ENCODE assay signal across 27 cellular contexts in the genomic region with DNA sequence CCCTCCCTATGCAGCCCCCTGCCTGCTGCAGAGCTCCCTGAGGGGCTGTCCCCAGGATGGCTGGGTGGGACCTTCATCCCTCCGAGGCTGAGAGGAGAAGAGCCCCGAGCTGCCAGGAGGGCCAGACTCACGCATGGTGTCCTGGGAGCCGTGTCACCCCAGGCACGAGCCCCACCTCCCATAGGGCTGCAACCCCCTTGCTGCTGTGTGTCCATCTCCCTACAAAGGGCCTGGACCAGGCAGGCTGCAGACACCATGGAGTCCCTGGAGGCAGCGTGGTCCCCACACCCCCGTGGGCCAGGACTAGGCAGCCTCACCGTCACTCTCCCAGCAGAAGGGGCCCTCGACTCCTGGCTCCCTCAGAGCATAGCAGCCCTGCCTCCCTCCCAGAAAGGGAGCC. TPM values are rescaled to one million over a fixed set of nuclear protein-coding genes. Genes with fewer than 3 reads are reported as not detected.
DNase-seq lines count a peak whose midpoint lies in the region; ATAC-seq and TF ChIP-seq lines count a peak whose summit lies in the region.
"Had no signal": no experiment of that assay in that cellular context is flagged by ENCODE, and none has a peak within 500 bp of the region (broad histone marks: within the 10 kb centered on the region; RNA-seq: fewer than 3 reads in every experiment).

No MANE protein-coding gene starts in this region.

- H3K9me3 ChIP-seq in BLaER1 = no peaks in the 10 kb centered on the region
- H3K9me3 ChIP-seq in HEK293 (ENCODE audit: control insufficient read depth, insufficient read depth, low read depth, low read length) = no peaks in the 10 kb centered on the region
- no peaks in the 10 kb centered on the region for H3K9me3 ChIP-seq in endodermal cell (ENCODE audit: control insufficient read depth, low read length)
- H3K9me3 ChIP-seq in neural progenitor cell (ENCODE audit: low read depth) = no peaks in the 10 kb centered on the region
- H3K9me3 ChIP-seq in trophoblast cell (ENCODE audit: insufficient read depth, low read depth, low read length) = peaks cover 4% of the 10 kb centered on the region
- H3K9me3 ChIP-seq: colonic mucosa, SJSA1 had no signal

- H3K4me1 ChIP-seq in BLaER1 (peaks cover 19% of the 10 kb centered on the region), HEK293 (ENCODE audit: control insufficient read depth, insufficient read depth, low read length) (no peaks in the 10 kb centered on the region), endodermal cell (ENCODE audit: control insufficient read depth, insufficient read depth, low read length) (no peaks in the 10 kb centered on the region), neural progenitor cell (no peaks in the 10 kb centered on the region), trophoblast cell (ENCODE audit: control insufficient read depth in 1 of 2, insufficient read depth in 2 of 2, low read length in 2 of 2) (no peaks in the 10 kb centered on the region)
- H3K4me1 ChIP-seq: colonic mucosa, SJSA1 had no signal

- POLR2A ChIA-PET in HEK293 (lab: Yijun Ruan, JAX) = no interaction called here

- H3K79me1 ChIP-seq in trophoblast cell (ENCODE audit: low read length) = no peaks in the 10 kb centered on the region

- H4K20me1 ChIP-seq in BLaER1 (peaks cover 53% of the 10 kb centered on the region), neural progenitor cell (ENCODE audit: low read depth) (peaks cover 17% of the 10 kb centered on the region)

- no peaks in the 10 kb centered on the region for H3K79me2 ChIP-seq in neural progenitor cell (ENCODE audit: low read depth)
- no peaks in the 10 kb centered on the region for H3K79me2 ChIP-seq in trophoblast cell (ENCODE audit: control insufficient read depth, insufficient read depth, low read length, poor library complexity)

- no peak overlapping the region for H3K23ac ChIP-seq in trophoblast cell (ENCODE audit: low read length)

- H3K4me3 ChIP-seq in BLaER1 (no peak overlapping the region), HEK293 (ENCODE audit: low read depth, low read length) (no peak overlapping the region), endodermal cell (ENCODE audit: low read length) (no peak overlapping the region), neural progenitor cell (no peak overlapping the region), trophoblast cell (ENCODE audit: low read depth, low read length) (no peak overlapping the region)
- H3K4me3 ChIP-seq: colonic mucosa, SJSA1 had no signal

- no peak overlapping the region for H2BK12ac ChIP-seq in trophoblast cell (ENCODE audit: low read length)

- H3K27ac Mint-ChIP-seq in endodermal cell (no peak overlapping the region), neural progenitor cell (no peak overlapping the region)
- H3K27ac Mint-ChIP-seq: activated CD8-positive, alpha-beta T cell treated with anti-CD3 and anti-CD28 coated beads, Interleukin-2, amount 10 ng/mL, durations not matched to agents 7 days and 5 days; activated naive CD4-positive, alpha-beta T cell treated with anti-CD3 and anti-CD28 coated beads, Interleukin-2, amount 50 U/mL, for 24 hours; CD4-positive, alpha-beta memory T cell; mesothelial cell of epicardium; stimulated activated effector memory CD8-positive, alpha-beta T cell treated with anti-CD3 and anti-CD28 coated beads, Interleukin-12 subunit alpha, Interleukin-12 subunit beta, amount 100 ng/mL, for 72 hours had no signal

- no peak overlapping the region for H2BK5ac ChIP-seq in trophoblast cell (ENCODE audit: low read depth, low read length, poor library complexity)

- H3K27ac ChIP-seq in BLaER1 (0 out of 2 replicates have a peak overlapping the region, but pooled peaks have one; percentile 18), HEK293 (ENCODE audit: extremely low read depth, low read depth, low read length) (no peak overlapping the region), endodermal cell (ENCODE audit: low read depth, low read length) (peak overlapping the region; percentile 70), neural progenitor cell (peak overlapping the region; percentile 12), trophoblast cell (ENCODE audit: low read depth, low read length) (no peak overlapping the region)
- H3K27ac ChIP-seq: colonic mucosa, SJSA1, WERI-Rb-1 had no signal

- peaks cover 14% of the 10 kb centered on the region for H3F3A ChIP-seq in neural progenitor cell (ENCODE audit: low read depth)

- no peak for ATAC-seq in HG03039 (IDR thresholded peaks at IDR 0.05; ENCODE audit: unreplicated experiment)
- ATAC-seq in GM18861 (IDR thresholded peaks at IDR 0.05; ENCODE audit: unreplicated experiment) = no peak
- ATAC-seq: activated CD8-positive, alpha-beta T cell treated with anti-CD3 and anti-CD28 coated beads, Interleukin-2, amount 10 ng/mL, durations not matched to agents 7 days and 5 days; naive thymus-derived CD8-positive, alpha-beta T cell; stimulated activated effector memory CD8-positive, alpha-beta T cell treated with anti-CD3 and anti-CD28 coated beads, Interleukin-12 subunit alpha, Interleukin-12 subunit beta, amount 100 ng/mL, for 72 hours had no signal

- H3K9me3 Mint-ChIP-seq in endodermal cell (no peaks in the 10 kb centered on the region), neural progenitor cell (no peaks in the 10 kb centered on the region)
- H3K9me3 Mint-ChIP-seq: activated naive CD4-positive, alpha-beta T cell treated with anti-CD3 and anti-CD28 coated beads, Interleukin-2, amount 50 U/mL, for 24 hours; CD4-positive, alpha-beta memory T cell; mesothelial cell of epicardium; naive thymus-derived CD8-positive, alpha-beta T cell; stimulated activated effector memory CD8-positive, alpha-beta T cell treated with anti-CD3 and anti-CD28 coated beads, Interleukin-12 subunit alpha, Interleukin-12 subunit beta, amount 100 ng/mL, for 72 hours had no signal

- H4K12ac ChIP-seq in trophoblast cell (ENCODE audit: low read depth, low read length) = no peak overlapping the region

- H4K91ac ChIP-seq in trophoblast cell (ENCODE audit: low read depth, low read length) = no peak overlapping the region

- no peak overlapping the region for H2AK5ac ChIP-seq in trophoblast cell (ENCODE audit: low read length)

- peak overlapping the region; percentile 57 for H3K9ac ChIP-seq in BLaER1
- H3K9ac ChIP-seq in endodermal cell (ENCODE audit: extremely low read depth, low read length, poor library complexity, severe bottlenecking) = no peak overlapping the region
- peak overlapping the region; percentile 37 for H3K9ac ChIP-seq in neural progenitor cell
- H3K9ac ChIP-seq in trophoblast cell (ENCODE audit: low read length) = no peak overlapping the region

- no peak overlapping the region for H3K14ac ChIP-seq in trophoblast cell (ENCODE audit: low read length)

- H3K36me3 Mint-ChIP-seq in endodermal cell (ENCODE audit: low read depth) (peaks cover 6% of the 10 kb centered on the region), neural progenitor cell (peaks cover 9% of the 10 kb centered on the region)
- H3K36me3 Mint-ChIP-seq: activated naive CD4-positive, alpha-beta T cell treated with anti-CD3 and anti-CD28 coated beads, Interleukin-2, amount 50 U/mL, for 24 hours had no signal

- H2AFZ ChIP-seq in neural progenitor cell (replicated peaks) = no peak overlapping the region
- no peak overlapping the region for H2AFZ ChIP-seq in trophoblast cell (ENCODE audit: insufficient read depth, low read length, poor library complexity)

- no peaks in the 10 kb centered on the region for H3K27me3 ChIP-seq in BLaER1
- H3K27me3 ChIP-seq in endodermal cell (ENCODE audit: control insufficient read depth, insufficient read depth, low read length, poor library complexity, severe bottlenecking) = peaks cover 8% of the 10 kb centered on the region
- no peaks in the 10 kb centered on the region for H3K27me3 ChIP-seq in neural progenitor cell
- H3K27me3 ChIP-seq in trophoblast cell (ENCODE audit: insufficient read depth, low read length) = no peaks in the 10 kb centered on the region
- H3K27me3 ChIP-seq: colonic mucosa, SJSA1 had no signal

- CTCF ChIA-PET in HEK293 (lab: Yijun Ruan, JAX) = no interaction called here

- H3K4me2 ChIP-seq in BLaER1 (peak overlapping the region; percentile 50), neural progenitor cell (no peak overlapping the region), trophoblast cell (ENCODE audit: low read length) (no peak overlapping the region)

- H3K4me3 Mint-ChIP-seq in endodermal cell = no peak overlapping the region
- H3K4me3 Mint-ChIP-seq in neural progenitor cell = no peak overlapping the region
- H3K4me3 Mint-ChIP-seq: activated CD8-positive, alpha-beta T cell treated with anti-CD3 and anti-CD28 coated beads, Interleukin-2, amount 10 ng/mL, durations not matched to agents 7 days and 5 days; activated naive CD4-positive, alpha-beta T cell treated with anti-CD3 and anti-CD28 coated beads, Interleukin-2, amount 50 U/mL, for 24 hours; CD4-positive, alpha-beta memory T cell; mesothelial cell of epicardium; naive thymus-derived CD8-positive, alpha-beta T cell; stimulated activated effector memory CD8-positive, alpha-beta T cell treated with anti-CD3 and anti-CD28 coated beads, Interleukin-12 subunit alpha, Interleukin-12 subunit beta, amount 100 ng/mL, for 72 hours had no signal

- TF ChIP-seq CTCF in HEK293 (tag by site-specific recombination; IDR thresholded peaks at IDR 0.05) = no peak
- no peak for TF ChIP-seq CTCF in endodermal cell (conservative IDR thresholded peaks at IDR 0.05)
- TF ChIP-seq CTCF in neural progenitor cell (IDR thresholded peaks at IDR 0.05) = no peak

- H4K8ac ChIP-seq in trophoblast cell (ENCODE audit: low read depth, low read length) = no peak overlapping the region

- peaks cover 48% of the 10 kb centered on the region for H3K36me3 ChIP-seq in BLaER1
- peaks cover 0 to 23% of the 10 kb centered on the region in 2 experiments; a peak in 1 of 3 replicates for H3K36me3 ChIP-seq in HEK293 (ENCODE audit: control insufficient read depth in 2 of 2, insufficient read depth in 1 of 2, low read length in 2 of 2)
- no peaks in the 10 kb centered on the region for H3K36me3 ChIP-seq in endodermal cell (ENCODE audit: control insufficient read depth, insufficient read depth, low read length)
- no peaks in the 10 kb centered on the region for H3K36me3 ChIP-seq in neural progenitor cell
- H3K36me3 ChIP-seq in trophoblast cell (ENCODE audit: control insufficient read depth in 1 of 2, insufficient read depth in 2 of 2, low read length in 2 of 2) = peaks cover 27 to 32% of the 10 kb centered on the region in 2 experiments

- no peaks in the 10 kb centered on the region for H3K4me1 Mint-ChIP-seq in endodermal cell
- peaks cover 3% of the 10 kb centered on the region for H3K4me1 Mint-ChIP-seq in neural progenitor cell
- H3K4me1 Mint-ChIP-seq: activated naive CD4-positive, alpha-beta T cell treated with anti-CD3 and anti-CD28 coated beads, Interleukin-2, amount 50 U/mL, for 24 hours; CD4-positive, alpha-beta memory T cell; mesothelial cell of epicardium; naive thymus-derived CD8-positive, alpha-beta T cell; stimulated activated effector memory CD8-positive, alpha-beta T cell treated with anti-CD3 and anti-CD28 coated beads, Interleukin-12 subunit alpha, Interleukin-12 subunit beta, amount 100 ng/mL, for 72 hours had no signal

- H3K27me3 Mint-ChIP-seq in endodermal cell (ENCODE audit: insufficient read depth) (peaks cover 11% of the 10 kb centered on the region), neural progenitor cell (ENCODE audit: insufficient read depth, low read depth) (no peaks in the 10 kb centered on the region)
- H3K27me3 Mint-ChIP-seq: activated naive CD4-positive, alpha-beta T cell treated with anti-CD3 and anti-CD28 coated beads, Interleukin-2, amount 50 U/mL, for 24 hours; CD4-positive, alpha-beta memory T cell; naive thymus-derived CD8-positive, alpha-beta T cell had no signal

- 84 to 89% methylated on average over 5 to 9 of the region's 9 CpGs for WGBS in endodermal cell (ENCODE audit: insufficient coverage in 1 of 2, insufficient read length in 1 of 2), 2 experiments
- no CpG with 5 or more reads among the region's 9 CpGs for WGBS in trophoblast cell (ENCODE audit: extremely low coverage, insufficient coverage, insufficient read length)

- H2BK120ac ChIP-seq in trophoblast cell (ENCODE audit: insufficient read depth, low read length, poor library complexity) = no peak overlapping the region

- H3K18ac ChIP-seq in trophoblast cell (ENCODE audit: low read length) = no peak overlapping the region

- H3K4ac ChIP-seq in trophoblast cell (ENCODE audit: low read depth, low read length) = no peak overlapping the region

- DNase-seq in endodermal cell = no peak
- no peak for DNase-seq in neural progenitor cell (ENCODE audit: low spot score)
- no peak for DNase-seq in trophoblast cell
- no peak for DNase-seq in NK-92 (lab: John Stamatoyannopoulos, UW; ENCODE audit: unreplicated experiment)
- DNase-seq: activated CD4-positive, alpha-beta T cell treated with anti-CD3 and anti-CD28 coated beads for 4 hours; activated CD8-positive, alpha-beta T cell treated with anti-CD3 and anti-CD28 coated beads, Interleukin-2, amount 10 ng/mL, durations not matched to agents 7 days and 5 days; CD4-positive, alpha-beta memory T cell; colonic mucosa; effector memory CD4-positive, alpha-beta T cell; erythroblast; glutamatergic neuron; naive thymus-derived CD8-positive, alpha-beta T cell; NCI-H1092 treated with DMSO at 0.1 percent for 48 hours; NCI-H187; NCI-H446 treated with DMSO at 0.1 percent for 48 hours; NCI-H774; stimulated activated CD4-positive, alpha-beta T cell treated with anti-CD3 and anti-CD28 coated beads, Interleukin-15, amount 100 ng/mL, for 24 hours; T1000; WERI-Rb-1 had no signal

RNA-seq across cellular contexts. Expression of a gene that starts 11.2 kb away (rescaled TPM):
- total RNA-seq in endodermal cell (10 to 100 TPM; 54.6 to 60.7 TPM), neural progenitor cell (ENCODE audit: low replicate concordance) (16.8 and 23.8 TPM in 2 replicates)
- polyA plus RNA-seq in endodermal cell (2013, experiment 1 of 2) = 43.1 TPM
- polyA plus RNA-seq in endodermal cell (2013, experiment 2 of 2) = 41.4 TPM
- polyA plus RNA-seq in trophoblast cell (2013) = 61.8 and 62.8 TPM in 2 replicates

RNA-seq across cellular contexts. Expression of a gene that starts 51.8 kb away (rescaled TPM):
- total RNA-seq in endodermal cell = 10 to 100 TPM; 23.4 to 24.2 TPM
- 72.4 TPM for polyA plus RNA-seq in endodermal cell (2013, experiment 1 of 2)
- 68.2 TPM for polyA plus RNA-seq in endodermal cell (2013, experiment 2 of 2)
- total RNA-seq in neural progenitor cell (ENCODE audit: low replicate concordance) = 11.7 and 32.4 TPM in 2 replicates
- polyA plus RNA-seq in trophoblast cell (2013) = 28.5 and 29.7 TPM in 2 replicates

RNA-seq across cellular contexts. Expression of a gene that starts 54.4 kb away (rescaled TPM):
- total RNA-seq in endodermal cell (10 to 100 TPM; 30.8 to 34.7 TPM), neural progenitor cell (ENCODE audit: low replicate concordance) (8.8 and 23.6 TPM in 2 replicates)
- 22.6 TPM for polyA plus RNA-seq in endodermal cell (2013, experiment 1 of 2)
- polyA plus RNA-seq in endodermal cell (2013, experiment 2 of 2) = 19.3 TPM
- 9.8 and 10.3 TPM in 2 replicates for polyA plus RNA-seq in trophoblast cell (2013)

Comparison
In these comparisons a context has a peak if more than half of its experiments do, and no peak if none do; other contexts are left out.
1. H3K27ac ChIP-seq: peak in BLaER1 (single experiment), endodermal cell (single experiment) and neural progenitor cell (single experiment); none in HEK293 (single experiment) and trophoblast cell (single experiment).
2. H3K9ac ChIP-seq: peak in BLaER1 (single experiment) and neural progenitor cell (single experiment); none in endodermal cell (single experiment) and trophoblast cell (single experiment).